Comparison of ENCODE assay signal across 21 cellular contexts in genomic region chr3:34111361-34111760, GRCh38.
DNase-seq lines count a peak whose midpoint lies in the region; ATAC-seq and TF ChIP-seq lines count a peak whose summit lies in the region.
"Had no signal": no experiment of that assay in that cellular context is flagged by ENCODE, and none has a peak within 500 bp of the region (broad histone marks: within the 10 kb centered on the region; RNA-seq: fewer than 3 reads in every experiment).

No MANE protein-coding gene starts in this region.

- H2AFZ ChIP-seq in GM23338 = peak overlapping the region; percentile 28; the same call in 1 of the 2 replicates
- 0 out of 2 replicates have a peak overlapping the region, but pooled peaks have one; percentile 29 for H2AFZ ChIP-seq in Loucy (ENCODE audit: low read length)

- no peak overlapping the region for H4K5ac ChIP-seq in mesendoderm (ENCODE audit: low read length)

- WGBS in mesendoderm (ENCODE audit: extremely low coverage, insufficient coverage, low lambda C conversion rate) = no CpG with 5 or more reads among the region's 4 CpGs

- H3K27me3 ChIP-seq in GM23338 (ENCODE audit: insufficient read depth) = no peaks in the 10 kb centered on the region
- H3K27me3 ChIP-seq in Loucy (ENCODE audit: insufficient read depth, low read length, poor library complexity, severe bottlenecking) = no peaks in the 10 kb centered on the region
- no peaks in the 10 kb centered on the region for H3K27me3 ChIP-seq in mesendoderm (ENCODE audit: insufficient read depth, low read length, poor library complexity)
- no peaks in the 10 kb centered on the region for H3K27me3 ChIP-seq in HAP-1 (ENCODE audit: low read depth)
- H3K27me3 ChIP-seq: BLaER1 had no signal

- H3K79me2 ChIP-seq in GM23338 (replicated peaks; ENCODE audit: insufficient read depth) (no peaks in the 10 kb centered on the region), Loucy (ENCODE audit: insufficient read depth, low read length) (no peaks in the 10 kb centered on the region), mesendoderm (ENCODE audit: control insufficient read depth, insufficient read depth, low read length) (no peaks in the 10 kb centered on the region)

- in situ Hi-C loops in HAP-1 (cut with MboI; ENCODE audit: low sequenced_read_pairs) = no loop called here

- no peak overlapping the region for H3K4ac ChIP-seq in mesendoderm (ENCODE audit: low read depth, low read length)

- H3K4me1 Mint-ChIP-seq in GM23338 (no peaks in the 10 kb centered on the region), WTC11 (peaks cover 2% of the 10 kb centered on the region; the same call in 1 of the 2 replicates)
- H3K4me1 Mint-ChIP-seq: CD4-positive, CD25-positive, alpha-beta regulatory T cell had no signal

- H3K36me3 ChIP-seq in GM23338 (ENCODE audit: insufficient read depth) (no peaks in the 10 kb centered on the region), Loucy (ENCODE audit: insufficient read depth, low read length) (no peaks in the 10 kb centered on the region), mesendoderm (ENCODE audit: control insufficient read depth, insufficient read depth, low read length) (no peaks in the 10 kb centered on the region), HAP-1 (replicated peaks) (no peaks in the 10 kb centered on the region)
- H3K36me3 ChIP-seq: BLaER1 had no signal

- H3K27ac ChIP-seq in GM23338 (ENCODE audit: low read depth) (no peak overlapping the region), mesendoderm (ENCODE audit: low read depth, low read length) (no peak overlapping the region)
- H3K27ac ChIP-seq: BLaER1, SK-N-MC had no signal

- H4K8ac ChIP-seq in mesendoderm (ENCODE audit: low read depth, low read length) = no peak overlapping the region

- H3K18ac ChIP-seq in mesendoderm (ENCODE audit: low read length) = no peak overlapping the region

- H3F3A ChIP-seq in GM23338 (replicated peaks; ENCODE audit: low read depth) (no peaks in the 10 kb centered on the region), Loucy (ENCODE audit: low read depth) (no peaks in the 10 kb centered on the region)

- H3K9me3 ChIP-seq in Loucy (ENCODE audit: insufficient read depth, low read depth, low read length) (no peaks in the 10 kb centered on the region), HAP-1 (no peaks in the 10 kb centered on the region)

- H3K4me1 ChIP-seq in GM23338 (ENCODE audit: insufficient read depth) = no peaks in the 10 kb centered on the region
- peaks cover 42% of the 10 kb centered on the region for H3K4me1 ChIP-seq in Loucy (ENCODE audit: insufficient read depth, low read length, poor library complexity, severe bottlenecking)
- H3K4me1 ChIP-seq in mesendoderm (ENCODE audit: control insufficient read depth, low read depth, low read length) = no peaks in the 10 kb centered on the region
- no peaks in the 10 kb centered on the region for H3K4me1 ChIP-seq in HAP-1

- no peak overlapping the region for H3K4me2 ChIP-seq in GM23338
- H3K4me2 ChIP-seq in Loucy (ENCODE audit: low read depth, low read length, poor library complexity, severe bottlenecking) = no peak overlapping the region
- H3K4me2 ChIP-seq in mesendoderm (ENCODE audit: low read length) = no peak overlapping the region
- H3K4me2 ChIP-seq: BLaER1 had no signal

- H3K23ac ChIP-seq in mesendoderm (ENCODE audit: low read length) = no peak overlapping the region

- H2AK5ac ChIP-seq in mesendoderm (ENCODE audit: low read length) = no peak overlapping the region

- H3K4me3 ChIP-seq in GM23338 = no peak overlapping the region
- H3K4me3 ChIP-seq in Loucy (ENCODE audit: low read length, poor library complexity, severe bottlenecking) = no peak overlapping the region
- no peak overlapping the region for H3K4me3 ChIP-seq in mesendoderm (ENCODE audit: low read length)
- no peak overlapping the region for H3K4me3 ChIP-seq in HAP-1
- H3K4me3 ChIP-seq: BLaER1, K562, SK-N-MC had no signal

- ATAC-seq in GM23338 = no peak
- peak; percentile 19; the same call in 1 of the 2 replicates for ATAC-seq in WTC11
- ATAC-seq: K562 had no signal

- peak in 1 of 2 experiments; percentile 39; a peak in 2 of 4 replicates for TF ChIP-seq CTCF in GM23338 (conservative IDR thresholded peaks at IDR 0.05; ENCODE audit: low read depth in 2 of 2)
- TF ChIP-seq CTCF in Loucy (conservative IDR thresholded peaks at IDR 0.05; ENCODE audit: low read length) = no peak
- no peak for TF ChIP-seq CTCF in WTC11 (IDR thresholded peaks at IDR 0.05)

- no peak overlapping the region for H3K56ac ChIP-seq in mesendoderm (ENCODE audit: low read length)

- H2BK120ac ChIP-seq in mesendoderm (ENCODE audit: low read depth, low read length) = no peak overlapping the region

- H3K4me3 Mint-ChIP-seq in GM23338 (no peak overlapping the region), WTC11 (no peak overlapping the region)
- H3K4me3 Mint-ChIP-seq: CD4-positive, CD25-positive, alpha-beta regulatory T cell had no signal

- no peak overlapping the region for H2BK5ac ChIP-seq in mesendoderm (ENCODE audit: low read length)

- H3K36me3 Mint-ChIP-seq in GM23338 (ENCODE audit: low read depth) (no peaks in the 10 kb centered on the region), WTC11 (peaks cover 2% of the 10 kb centered on the region; the same call in 1 of the 2 replicates)
- H3K36me3 Mint-ChIP-seq: CD4-positive, CD25-positive, alpha-beta regulatory T cell had no signal

- H3K27ac Mint-ChIP-seq in GM23338 (no peak overlapping the region), WTC11 (no peak overlapping the region)

- H3K27me3 Mint-ChIP-seq in GM23338 (ENCODE audit: insufficient read depth, low read depth, poor library complexity) (no peaks in the 10 kb centered on the region), WTC11 (ENCODE audit: low read depth) (no peaks in the 10 kb centered on the region)
- H3K27me3 Mint-ChIP-seq: CD4-positive, CD25-positive, alpha-beta regulatory T cell had no signal

- CTCF ChIA-PET in WTC11 (lab: Charles Lee) = no interaction called here

- H2BK15ac ChIP-seq in mesendoderm (replicated peaks; ENCODE audit: low read depth) = no peak overlapping the region

- H4K20me1 ChIP-seq in GM23338 (replicated peaks; ENCODE audit: insufficient read depth) (no peaks in the 10 kb centered on the region), Loucy (ENCODE audit: insufficient read depth, low read length, poor library complexity, severe bottlenecking) (no peaks in the 10 kb centered on the region)
- H4K20me1 ChIP-seq: BLaER1 had no signal

- no peaks in the 10 kb centered on the region for H3K79me1 ChIP-seq in mesendoderm (ENCODE audit: low read length)

- H3K9me3 Mint-ChIP-seq in GM23338 = 0 out of 3 replicates have a peak, but pooled peaks cover 2% of the 10 kb centered on the region
- H3K9me3 Mint-ChIP-seq in WTC11 = peaks cover 10% of the 10 kb centered on the region

- POLR2A ChIA-PET in WTC11 (lab: Charles Lee) = no interaction called here

- H3K9ac ChIP-seq in Loucy (ENCODE audit: low read depth, low read length, poor library complexity, severe bottlenecking) = no peak overlapping the region
- no peak overlapping the region for H3K9ac ChIP-seq in mesendoderm (ENCODE audit: low read length)
- H3K9ac ChIP-seq: BLaER1 had no signal

- H3K9me2 ChIP-seq in GM23338 (ENCODE audit: insufficient read depth) (no peaks in the 10 kb centered on the region), Loucy (replicated peaks; ENCODE audit: low read depth, low read length) (no peaks in the 10 kb centered on the region)

- DNase-seq in GM23338 (ENCODE audit: low spot score) = peak; percentile 10
- no peak for DNase-seq in WTC11 (ENCODE audit: low spot score)
- DNase-seq in mesendoderm = peak; percentile 3
- no peak for DNase-seq in HAP-1 (ENCODE audit: low spot score in 2 of 2)
- no peak for DNase-seq in NCI-H2196 treated with DMSO at 0.1 percent for 48 hours (lab: John Stamatoyannopoulos, UW; ENCODE audit: unreplicated experiment)
- no peak for DNase-seq in HCEC 1CT
- DNase-seq: CD4-positive, CD25-positive, alpha-beta regulatory T cell; NCI-H1092; NCI-H1417 treated with DMSO at 0.1 percent for 48 hours; NCI-H1694 treated with DMSO at 0.1 percent for 48 hours; NCI-H2081; NCI-H2171; NCI-H446; NCI-H524 treated with DMSO at 0.1 percent for 48 hours; NCI-H82; OCI-M1; SIG-M5 had no signal

TF ChIP-seq in GM23338, 12 proteins besides CTCF, POLR2A, EP300 and RAD21:
- TF ChIP-seq CREB1 (CRISPR knock-in tag; IDR thresholded peaks at IDR 0.05; ENCODE audit: low read depth) = no peak
- TF ChIP-seq, protein P1, sequence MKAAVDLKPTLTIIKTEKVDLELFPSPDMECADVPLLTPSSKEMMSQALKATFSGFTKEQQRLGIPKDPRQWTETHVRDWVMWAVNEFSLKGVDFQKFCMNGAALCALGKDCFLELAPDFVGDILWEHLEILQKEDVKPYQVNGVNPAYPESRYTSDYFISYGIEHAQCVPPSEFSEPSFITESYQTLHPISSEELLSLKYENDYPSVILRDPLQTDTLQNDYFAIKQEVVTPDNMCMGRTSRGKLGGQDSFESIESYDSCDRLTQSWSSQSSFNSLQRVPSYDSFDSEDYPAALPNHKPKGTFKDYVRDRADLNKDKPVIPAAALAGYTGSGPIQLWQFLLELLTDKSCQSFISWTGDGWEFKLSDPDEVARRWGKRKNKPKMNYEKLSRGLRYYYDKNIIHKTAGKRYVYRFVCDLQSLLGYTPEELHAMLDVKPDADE (IDR thresholded peaks at IDR 0.05) = no peak

TF ChIP-seq in WTC11, 78 proteins besides CTCF, POLR2A, EP300 and RAD21 (continues in another document):
- TF ChIP-seq, protein P2, sequence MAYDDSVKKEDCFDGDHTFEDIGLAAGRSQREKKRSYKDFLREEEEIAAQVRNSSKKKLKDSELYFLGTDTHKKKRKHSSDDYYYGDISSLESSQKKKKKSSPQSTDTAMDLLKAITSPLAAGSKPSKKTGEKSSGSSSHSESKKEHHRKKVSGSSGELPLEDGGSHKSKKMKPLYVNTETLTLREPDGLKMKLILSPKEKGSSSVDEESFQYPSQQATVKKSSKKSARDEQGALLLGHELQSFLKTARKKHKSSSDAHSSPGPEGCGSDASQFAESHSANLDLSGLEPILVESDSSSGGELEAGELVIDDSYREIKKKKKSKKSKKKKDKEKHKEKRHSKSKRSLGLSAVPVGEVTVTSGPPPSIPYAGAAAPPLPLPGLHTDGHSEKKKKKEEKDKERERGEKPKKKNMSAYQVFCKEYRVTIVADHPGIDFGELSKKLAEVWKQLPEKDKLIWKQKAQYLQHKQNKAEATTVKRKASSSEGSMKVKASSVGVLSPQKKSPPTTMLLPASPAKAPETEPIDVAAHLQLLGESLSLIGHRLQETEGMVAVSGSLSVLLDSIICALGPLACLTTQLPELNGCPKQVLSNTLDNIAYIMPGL (CRISPR knock-in tag; IDR thresholded peaks at IDR 0.05) = no peak
- no peak for TF ChIP-seq FOXJ3 (CRISPR knock-in tag; IDR thresholded peaks at IDR 0.05; ENCODE audit: borderline replicate concordance)
- no peak for TF ChIP-seq ZNF423 (CRISPR knock-in tag; IDR thresholded peaks at IDR 0.05)
- no peak for TF ChIP-seq RELA (CRISPR knock-in tag; IDR thresholded peaks at IDR 0.05; ENCODE audit: borderline replicate concordance)
- TF ChIP-seq IRF2 (CRISPR knock-in tag; IDR thresholded peaks at IDR 0.05; ENCODE audit: borderline replicate concordance, low read depth) = no peak
- no peak for TF ChIP-seq ELF4 (CRISPR knock-in tag; IDR thresholded peaks at IDR 0.05; ENCODE audit: low read depth)

Comparison
In these comparisons a context has a peak if more than half of its experiments do, and no peak if none do; other contexts are left out.
1. DNase-seq: peak in GM23338 (single experiment) and mesendoderm (single experiment); none in WTC11 (single experiment), HAP-1 (0 of 2), NCI-H2196 treated with DMSO at 0.1 percent for 48 hours (single experiment) and HCEC 1CT (single experiment).